ENCODE assay signal across 1 cellular context in genomic region chr19:19171110-19171672, GRCh38.
TF ChIP-seq lines count a peak whose summit lies in the region.

No MANE protein-coding gene starts in this region.

TF ChIP-seq in GM23338, 12 proteins besides CTCF, POLR2A, EP300 and RAD21:
- no peak for TF ChIP-seq STAT1 (IDR thresholded peaks at IDR 0.05; ENCODE audit: unreplicated experiment)
- no peak for TF ChIP-seq EZH2 (IDR thresholded peaks at IDR 0.05; ENCODE audit: low read depth, unreplicated experiment)
- no peak for TF ChIP-seq ZNF114 (CRISPR knock-in tag; IDR thresholded peaks at IDR 0.05)
- TF ChIP-seq POLR2AphosphoS5 (IDR thresholded peaks at IDR 0.05; ENCODE audit: low read depth) = no peak
- TF ChIP-seq ZNF331 (CRISPR knock-in tag; IDR thresholded peaks at IDR 0.05; ENCODE audit: low read depth) = no peak
- no peak for TF ChIP-seq REST (IDR thresholded peaks at IDR 0.05; ENCODE audit: unreplicated experiment)
- no peak for TF ChIP-seq NANOG (IDR thresholded peaks at IDR 0.05; ENCODE audit: borderline replicate concordance)
- TF ChIP-seq ETS1 (IDR thresholded peaks at IDR 0.05) = no peak
- no peak for TF ChIP-seq JUNB (IDR thresholded peaks at IDR 0.05; ENCODE audit: unreplicated experiment)
- no peak for TF ChIP-seq ZNF462 (CRISPR knock-in tag; IDR thresholded peaks at IDR 0.05)
- TF ChIP-seq CREB1 (CRISPR knock-in tag; IDR thresholded peaks at IDR 0.05; ENCODE audit: low read depth) = no peak
